ENCODE assay signal across 8 cellular contexts in genomic region chr16:67173808-67174705, GRCh38. TPM values are rescaled to one million over a fixed set of nuclear protein-coding genes. Genes with fewer than 3 reads are reported as not detected.
DNase-seq lines count a peak whose midpoint lies in the region; ATAC-seq, FAIRE-seq and TF ChIP-seq lines count a peak whose summit lies in the region.

No MANE protein-coding gene starts in this region.

- H3K23me2 ChIP-seq in H1 (ENCODE audit: low read depth, low read length): peaks cover 29% of the 10 kb centered on the region

- peak; percentile 22 for ATAC-seq in HG02973 (IDR thresholded peaks at IDR 0.05; ENCODE audit: unreplicated experiment)
- peak; percentile 77 for ATAC-seq in activated CD8-positive, alpha-beta T cell treated with anti-CD3 and anti-CD28 coated beads, Interleukin-2, amount 10 ng/mL, durations not matched to agents 7 days and 5 days

- no peaks in the 10 kb centered on the region for H3K79me2 ChIP-seq in H1 (ENCODE audit: control insufficient read depth in 1 of 2, insufficient read depth in 2 of 2, low read length in 2 of 2)

- H3K4me3 Mint-ChIP-seq in activated CD8-positive, alpha-beta T cell treated with anti-CD3 and anti-CD28 coated beads, Interleukin-2, amount 10 ng/mL, durations not matched to agents 7 days and 5 days: peak overlapping the region; percentile 74

- H4K5ac ChIP-seq in H1 (ENCODE audit: insufficient read length, low read depth, low read length): no peak overlapping the region

- H2BK15ac ChIP-seq in H1 (ENCODE audit: low read length): no peak overlapping the region; the same call in 1 of the 2 replicates

- H2BK5ac ChIP-seq in H1 (ENCODE audit: low read depth, low read length): 0 out of 2 replicates have a peak overlapping the region, but pooled peaks have one; percentile 63

- peak; percentile 46 for DNase-seq in NK-92 treated with Interleukin-12 subunit alpha and Interleukin-12 subunit beta, amount 100 ng/mL, for 24 hours (lab: John Stamatoyannopoulos, UW)
- DNase-seq in NK-92 (lab: John Stamatoyannopoulos, UW; ENCODE audit: unreplicated experiment): no peak
- DNase-seq in NCI-H510A (lab: John Stamatoyannopoulos, UW): peak; percentile 66
- peak; percentile 76 for DNase-seq in activated CD8-positive, alpha-beta T cell treated with anti-CD3 and anti-CD28 coated beads, Interleukin-2, amount 10 ng/mL, durations not matched to agents 7 days and 5 days
- peak in 1 of 2 experiments; percentile 78 for DNase-seq in H1 (ENCODE audit: low read depth in 1 of 2, low spot score in 2 of 2)
- DNase-seq in lung microvascular endothelial cell (ENCODE audit: low read depth in 2 of 2): peak; percentile 89 to 91
- peak; percentile 25 to 44 (median 34) for DNase-seq in stimulated activated naive CD4-positive, alpha-beta T cell (lab: John Stamatoyannopoulos, UW)

- H2AK5ac ChIP-seq in H1 (ENCODE audit: low read depth, low read length): no peak overlapping the region

- H3K4me3 ChIP-seq in H1 (ENCODE audit: extremely low read depth in 1 of 4, insufficient read depth in 2 of 4, low read depth in 3 of 4, low read length in 4 of 4): peak overlapping the region; percentile 27 to 57 (median 34)

- H3K27ac Mint-ChIP-seq in activated CD8-positive, alpha-beta T cell treated with anti-CD3 and anti-CD28 coated beads, Interleukin-2, amount 10 ng/mL, durations not matched to agents 7 days and 5 days: peak overlapping the region; percentile 47

- peak; percentile 7 to 23; a peak in 2 of 4 replicates for TF ChIP-seq RAD21 in H1 (IDR thresholded peaks at IDR 0.05 in 1 of 2, conservative IDR thresholded peaks at IDR 0.05 in 1 of 2; ENCODE audit: low read depth in 2 of 2, low read length in 2 of 2)

- H2BK20ac ChIP-seq in H1 (ENCODE audit: low read length): no peak overlapping the region

- TF ChIP-seq CTCF in H1 (IDR thresholded peaks at IDR 0.05; ENCODE audit: control extremely low read depth in 1 of 3, insufficient read depth in 1 of 3, low read depth in 1 of 3, low read length in 3 of 3): peak in 2 of 3 experiments; percentile 14 to 15; a peak in 2 of 4 replicates

- H3K79me1 ChIP-seq in H1 (ENCODE audit: low read depth, low read length): peaks cover 2% of the 10 kb centered on the region; the same call in 1 of the 2 replicates

- CTCF ChIA-PET in activated CD8-positive, alpha-beta T cell treated with anti-CD3 and anti-CD28 coated beads, Interleukin-2, amount 10 ng/mL, durations not matched to agents 7 days and 5 days (lab: Charles Lee): interaction anchor here (0.6 to 6.6 kb wide), 7 partner anchors 11 to 466 kb away, joined by 3 to 47 read pairs (median 6); partner anchors contain the start of genes FBXL8, MATCAP1 and TRADD
- CTCF ChIA-PET in H1 (lab: Charles Lee; ENCODE audit: partially characterized antibody): interaction anchor here (0.7 to 19.3 kb wide), 12 partner anchors 8 to 249 kb away, joined by 3 to 291 read pairs (median 4); partner anchors contain the start of genes B3GNT9, EXOC3L1, FBXL8 and HSF4

- H3K18ac ChIP-seq in H1 (ENCODE audit: extremely low read depth, low read length): peak overlapping the region; percentile 24; the same call in 1 of the 2 replicates

- peak overlapping the region; percentile 73; the same call in 1 of the 2 replicates for H2AFZ ChIP-seq in H1 (ENCODE audit: low read length)

- H3K4me2 ChIP-seq in H1 (ENCODE audit: insufficient read depth in 1 of 2, low read depth in 2 of 2, low read length in 2 of 2): peak overlapping the region; percentile 71 to 92

- peak overlapping the region; percentile 47 for H4K91ac ChIP-seq in H1 (replicated peaks; ENCODE audit: insufficient read length, low read length)

- H3K4me1 Mint-ChIP-seq in activated CD8-positive, alpha-beta T cell treated with anti-CD3 and anti-CD28 coated beads, Interleukin-2, amount 10 ng/mL, durations not matched to agents 7 days and 5 days (ENCODE audit: low read depth): peaks cover 67% of the 10 kb centered on the region

- peaks cover 7 to 20% of the 10 kb centered on the region in 2 experiments for H4K20me1 ChIP-seq in H1 (replicated peaks in 1 of 2; ENCODE audit: control insufficient read depth in 1 of 2, insufficient read depth in 2 of 2, low read length in 2 of 2)

- H4K8ac ChIP-seq in H1 (ENCODE audit: extremely low read depth, insufficient read depth, low read length): peak overlapping the region; percentile 75

- no peak overlapping the region for H2BK120ac ChIP-seq in H1 (replicated peaks; ENCODE audit: low read depth, low read length)

- no peaks in the 10 kb centered on the region for H3K9me3 ChIP-seq in H1 (ENCODE audit: insufficient read depth in 2 of 2, low read depth in 1 of 2, low read length in 1 of 2)

- H3K36me3 ChIP-seq in H1 (ENCODE audit: control insufficient read depth in 2 of 4, insufficient read depth in 4 of 4, low read length in 3 of 4): no peaks in the 10 kb centered on the region

- no peak overlapping the region for H3K14ac ChIP-seq in H1 (ENCODE audit: insufficient read length)

- no peaks in the 10 kb centered on the region for H3K9me3 Mint-ChIP-seq in activated CD8-positive, alpha-beta T cell treated with anti-CD3 and anti-CD28 coated beads, Interleukin-2, amount 10 ng/mL, durations not matched to agents 7 days and 5 days (ENCODE audit: insufficient read depth)

- TF ChIP-seq EP300 in H1 (IDR thresholded peaks at IDR 0.05; ENCODE audit: borderline replicate concordance in 1 of 2, low read depth in 2 of 2, low read length in 2 of 2): no peak

- no peak overlapping the region for H3K23ac ChIP-seq in H1 (ENCODE audit: insufficient read length)

- peaks cover 0 to 40% (median 30%) of the 10 kb centered on the region in 4 experiments; a peak in 6 of 7 replicates for H3K4me1 ChIP-seq in H1 (replicated peaks in 1 of 4; ENCODE audit: control insufficient read depth in 3 of 4, insufficient read depth in 4 of 4, low read length in 3 of 4)

- no peak overlapping the region for H3K4ac ChIP-seq in H1 (replicated peaks; ENCODE audit: insufficient read length, low read depth, low read length)

- TF ChIP-seq POLR2A in H1 (IDR thresholded peaks at IDR 0.05; ENCODE audit: control extremely low read depth in 1 of 2, low read depth in 2 of 2, low read length in 2 of 2): no peak

- no peak overlapping the region for H3K27ac ChIP-seq in H1 (ENCODE audit: low read depth, low read length)

- H2BK12ac ChIP-seq in H1 (ENCODE audit: low read depth, low read length): no peak overlapping the region; the same call in 1 of the 2 replicates

- WGBS in H1 (ENCODE audit: extremely low coverage in 1 of 2, insufficient coverage in 1 of 2, insufficient read length in 1 of 2, insufficient replicate concordance in 2 of 2, low coverage in 1 of 2, low lambda C conversion rate in 2 of 2, missing lambda C conversion rate in 1 of 2), 2 experiments: 4% methylated on average over 61 of the region's 71 CpGs; no CpG with 5 or more reads in 1 of the 2 experiments

- POLR2A ChIA-PET in activated CD8-positive, alpha-beta T cell treated with anti-CD3 and anti-CD28 coated beads, Interleukin-2, amount 10 ng/mL, durations not matched to agents 7 days and 5 days (lab: Charles Lee): interaction anchor here (0.6 to 3.2 kb wide), 6 partner anchors 10 to 162 kb away, joined by 3 to 13 read pairs (median 4); partner anchors contain the start of genes FBXL8, HSF4 and TRADD
- POLR2A ChIA-PET in H1 (lab: Charles Lee; ENCODE audit: partially characterized antibody): interaction anchor here (1.0 to 7.3 kb wide), 8 partner anchors 9 to 25 kb away, joined by 3 to 59 read pairs (median 6); partner anchors contain the start of genes B3GNT9, EXOC3L1, FBXL8 and HSF4

- H3K27me3 ChIP-seq in H1 (replicated peaks in 1 of 4; ENCODE audit: control insufficient read depth in 3 of 4, extremely low read depth in 1 of 4, insufficient read depth in 3 of 4, low read length in 3 of 4): peaks cover 50 to 90% (median 86%) of the 10 kb centered on the region in 4 experiments

- H3K56ac ChIP-seq in H1 (replicated peaks; ENCODE audit: insufficient read length, low read depth, low read length): no peak overlapping the region

- H3K27me3 Mint-ChIP-seq in activated CD8-positive, alpha-beta T cell treated with anti-CD3 and anti-CD28 coated beads, Interleukin-2, amount 10 ng/mL, durations not matched to agents 7 days and 5 days (ENCODE audit: low read depth): peaks cover 42% of the 10 kb centered on the region

- H3K9ac ChIP-seq in H1 (replicated peaks in 1 of 4; ENCODE audit: extremely low read depth in 1 of 4, low read depth in 3 of 4, low read length in 3 of 4): no peak overlapping the region

- no peak for FAIRE-seq in H1 (lab: Jason Lieb, UNC)

- H3K36me3 Mint-ChIP-seq in activated CD8-positive, alpha-beta T cell treated with anti-CD3 and anti-CD28 coated beads, Interleukin-2, amount 10 ng/mL, durations not matched to agents 7 days and 5 days (ENCODE audit: low read depth): peaks cover 20% of the 10 kb centered on the region

RNA-seq across cellular contexts. Expression of gene NOL3, which starts 3.7 kb away (rescaled TPM):
- 1 to 10 TPM; 7.4 to 8.2 TPM for total RNA-seq in activated CD8-positive, alpha-beta T cell treated with anti-CD3 and anti-CD28 coated beads, Interleukin-2, amount 10 ng/mL, durations not matched to agents 7 days and 5 days
- total RNA-seq in H1 (2021; fragmentation: NEBNext Ultra II Directional; extraction: Animal tissue kit (Norgen Biotek cat#: 25700)): 1.6 and 2.2 TPM in 2 replicates
- polyA plus RNA-seq in H1 (2011; rRNA removed): 4.1 and 4.6 TPM in 2 replicates
- polyA plus RNA-seq in H1 (2011; cell fraction: cytosol; rRNA removed): 4.0 TPM
- polyA plus RNA-seq in H1 (2011; cell fraction: nucleus; rRNA removed): 3.7 TPM
- 4.4 to 10.7 TPM (median 5.5 TPM) in 4 replicates for polyA plus RNA-seq in H1 (2012, experiment 1 of 2)
- 1.4 TPM for polyA plus RNA-seq in H1 (2012, experiment 2 of 2)
- polyA plus RNA-seq in H1 (2013, experiment 1 of 2): 3.2 TPM
- polyA plus RNA-seq in H1 (2013, experiment 2 of 2): 2.0 TPM
- polyA minus RNA-seq in H1 (2011; rRNA and poly(A)+ RNA removed): 0.60 and 2.1 TPM in 2 replicates
- not detected for polyA minus RNA-seq in H1 (2011; cell fraction: cytosol; rRNA and poly(A)+ RNA removed)
- 3.2 TPM for polyA minus RNA-seq in H1 (2011; cell fraction: nucleus; rRNA and poly(A)+ RNA removed)
- total RNA-seq in lung microvascular endothelial cell: 4.8 and 5.6 TPM in 2 replicates

RNA-seq across cellular contexts. Expression of gene HSF4, which starts 9.5 kb away (rescaled TPM):
- total RNA-seq in activated CD8-positive, alpha-beta T cell treated with anti-CD3 and anti-CD28 coated beads, Interleukin-2, amount 10 ng/mL, durations not matched to agents 7 days and 5 days: 10 to 100 TPM; 31.5 to 34.4 TPM
- not detected in 2 replicates for total RNA-seq in H1 (2021; fragmentation: NEBNext Ultra II Directional; extraction: Animal tissue kit (Norgen Biotek cat#: 25700))
- 0.14 and 0.93 TPM in 2 replicates for polyA plus RNA-seq in H1 (2011; rRNA removed)
- 0.92 TPM for polyA plus RNA-seq in H1 (2011; cell fraction: cytosol; rRNA removed)
- polyA plus RNA-seq in H1 (2011; cell fraction: nucleus; rRNA removed): 8.0 TPM
- polyA plus RNA-seq in H1 (2012, experiment 1 of 2): 0.62 to 1.0 TPM (median 0.74 TPM) in 3 of 4 replicates, not detected in the other
- not detected for polyA plus RNA-seq in H1 (2012, experiment 2 of 2)
- polyA plus RNA-seq in H1 (2013, experiment 1 of 2): 0.20 TPM
- polyA plus RNA-seq in H1 (2013, experiment 2 of 2): 0.11 TPM
- polyA minus RNA-seq in H1 (2011; rRNA and poly(A)+ RNA removed): not detected in 2 replicates
- polyA minus RNA-seq in H1 (2011; cell fraction: cytosol; rRNA and poly(A)+ RNA removed): not detected
- polyA minus RNA-seq in H1 (2011; cell fraction: nucleus; rRNA and poly(A)+ RNA removed): not detected
- total RNA-seq in lung microvascular endothelial cell: 1.3 and 2.0 TPM in 2 replicates

RNA-seq across cellular contexts. Expression of gene MATCAP1, which starts 9.7 kb away (rescaled TPM):
- total RNA-seq in activated CD8-positive, alpha-beta T cell treated with anti-CD3 and anti-CD28 coated beads, Interleukin-2, amount 10 ng/mL, durations not matched to agents 7 days and 5 days: 10 to 100 TPM; 43.3 to 48.2 TPM
- total RNA-seq in H1 (2021; fragmentation: NEBNext Ultra II Directional; extraction: Animal tissue kit (Norgen Biotek cat#: 25700)): 22.9 and 23.1 TPM in 2 replicates
- polyA plus RNA-seq in H1 (2011; rRNA removed): 27.5 and 38.0 TPM in 2 replicates
- 36.8 TPM for polyA plus RNA-seq in H1 (2011; cell fraction: cytosol; rRNA removed)
- polyA plus RNA-seq in H1 (2011; cell fraction: nucleus; rRNA removed): 218 TPM
- polyA plus RNA-seq in H1 (2012, experiment 1 of 2): 23.0 to 37.9 TPM (median 32.2 TPM) in 4 replicates
- 11.4 TPM for polyA plus RNA-seq in H1 (2012, experiment 2 of 2)
- 13.5 TPM for polyA plus RNA-seq in H1 (2013, experiment 1 of 2)
- 13.1 TPM for polyA plus RNA-seq in H1 (2013, experiment 2 of 2)
- polyA minus RNA-seq in H1 (2011; rRNA and poly(A)+ RNA removed): 11.5 and 14.2 TPM in 2 replicates
- polyA minus RNA-seq in H1 (2011; cell fraction: cytosol; rRNA and poly(A)+ RNA removed): 9.8 TPM
- polyA minus RNA-seq in H1 (2011; cell fraction: nucleus; rRNA and poly(A)+ RNA removed): 36.5 TPM
- total RNA-seq in lung microvascular endothelial cell: 5.7 and 10.1 TPM in 2 replicates

RNA-seq across cellular contexts. Expression of gene FBXL8, which starts 14.3 kb away (rescaled TPM):
- total RNA-seq in activated CD8-positive, alpha-beta T cell treated with anti-CD3 and anti-CD28 coated beads, Interleukin-2, amount 10 ng/mL, durations not matched to agents 7 days and 5 days: 10 to 100 TPM; 22.7 to 24.8 TPM
- not detected in 2 replicates for total RNA-seq in H1 (2021; fragmentation: NEBNext Ultra II Directional; extraction: Animal tissue kit (Norgen Biotek cat#: 25700))
- polyA plus RNA-seq in H1 (2011; rRNA removed): 0.11 and 0.67 TPM in 2 replicates
- polyA plus RNA-seq in H1 (2011; cell fraction: cytosol; rRNA removed): 0.26 TPM
- polyA plus RNA-seq in H1 (2011; cell fraction: nucleus; rRNA removed): 0.81 TPM
- polyA plus RNA-seq in H1 (2012, experiment 1 of 2): 0.13 to 0.43 TPM in 2 of 4 replicates, not detected in the others
- not detected for polyA plus RNA-seq in H1 (2012, experiment 2 of 2)
- polyA plus RNA-seq in H1 (2013, experiment 1 of 2): 0.12 TPM
- polyA plus RNA-seq in H1 (2013, experiment 2 of 2): not detected
- not detected in 2 replicates for polyA minus RNA-seq in H1 (2011; rRNA and poly(A)+ RNA removed)
- 2.0 TPM for polyA minus RNA-seq in H1 (2011; cell fraction: cytosol; rRNA and poly(A)+ RNA removed)
- polyA minus RNA-seq in H1 (2011; cell fraction: nucleus; rRNA and poly(A)+ RNA removed): not detected
- 4.1 and 5.6 TPM in 2 replicates for total RNA-seq in lung microvascular endothelial cell

RNA-seq across cellular contexts. Expression of gene TRADD, which starts 14.3 kb away (rescaled TPM):
- total RNA-seq in activated CD8-positive, alpha-beta T cell treated with anti-CD3 and anti-CD28 coated beads, Interleukin-2, amount 10 ng/mL, durations not matched to agents 7 days and 5 days: 10 to 100 TPM; 39.2 to 40.7 TPM
- total RNA-seq in H1 (2021; fragmentation: NEBNext Ultra II Directional; extraction: Animal tissue kit (Norgen Biotek cat#: 25700)): 0.19 and 0.29 TPM in 2 replicates
- polyA plus RNA-seq in H1 (2011; rRNA removed): 0.50 and 0.60 TPM in 2 replicates
- 0.89 TPM for polyA plus RNA-seq in H1 (2011; cell fraction: cytosol; rRNA removed)
- polyA plus RNA-seq in H1 (2011; cell fraction: nucleus; rRNA removed): 0.68 TPM
- 0.24 to 0.53 TPM (median 0.46 TPM) in 4 replicates for polyA plus RNA-seq in H1 (2012, experiment 1 of 2)
- 0.35 TPM for polyA plus RNA-seq in H1 (2012, experiment 2 of 2)
- 0.14 TPM for polyA plus RNA-seq in H1 (2013, experiment 1 of 2)
- polyA plus RNA-seq in H1 (2013, experiment 2 of 2): 0.17 TPM
- polyA minus RNA-seq in H1 (2011; rRNA and poly(A)+ RNA removed): 0.22 TPM in 1 of 2 replicates, not detected in the other
- polyA minus RNA-seq in H1 (2011; cell fraction: cytosol; rRNA and poly(A)+ RNA removed): 0.95 TPM
- polyA minus RNA-seq in H1 (2011; cell fraction: nucleus; rRNA and poly(A)+ RNA removed): 0.60 TPM
- total RNA-seq in lung microvascular endothelial cell: 10.7 and 16.3 TPM in 2 replicates

Comparison
In these comparisons a context has a peak if more than half of its experiments do, and no peak if none do; other contexts are left out.
1. RNA of gene HSF4, which starts 9.5 kb away (total RNA-seq): 31.5 to 34.4 TPM in activated CD8-positive, alpha-beta T cell treated with anti-CD3 and anti-CD28 coated beads, Interleukin-2, amount 10 ng/mL, durations not matched to agents 7 days and 5 days; 1.3 to 2.0 TPM in lung microvascular endothelial cell and not detected in H1; every median in the first group is over 10 times any median in the second.